In the genomic region with DNA sequence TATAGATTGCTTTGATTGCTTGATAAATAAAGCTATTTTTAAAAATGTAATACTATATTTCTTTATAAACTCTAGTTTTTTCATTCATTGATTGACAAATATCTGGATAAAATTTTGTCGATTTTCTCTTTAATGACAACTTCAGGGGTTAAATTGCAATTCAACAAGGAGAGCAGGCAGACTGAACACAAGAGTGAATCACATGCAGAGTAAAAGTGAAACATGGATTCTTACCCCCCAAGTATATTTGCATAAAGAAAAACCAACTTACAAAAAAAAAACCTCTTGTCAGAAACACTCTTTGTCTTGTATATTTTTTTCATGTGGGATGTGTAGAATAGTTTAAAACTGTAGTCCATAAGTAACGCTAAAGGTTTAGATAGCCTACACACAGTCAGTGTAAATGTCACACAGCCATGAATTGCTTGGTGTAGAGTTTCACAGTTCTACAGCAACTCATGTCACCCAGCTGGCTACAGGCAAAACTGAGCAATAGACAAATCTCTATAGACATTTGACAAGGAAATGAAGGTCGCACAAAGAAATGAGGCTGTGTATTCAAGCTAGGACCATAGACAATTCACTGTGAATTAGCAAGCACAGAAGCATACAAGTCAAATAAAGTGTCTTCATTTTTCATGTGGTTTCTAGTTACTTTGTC, we compare ENCODE assay signal across 20 cellular contexts.
A peak's percentile ranks its signal among the peaks of the same experiment; 100 is the strongest.
DNase-seq lines count a peak whose midpoint lies in the region; ATAC-seq, FAIRE-seq and TF ChIP-seq lines count a peak whose summit lies in the region.
"Had no signal": no experiment of that assay in that cellular context is flagged by ENCODE, and none has a peak within 500 bp of the region (broad histone marks: within the 10 kb centered on the region; RNA-seq: fewer than 3 reads in every experiment).

No MANE protein-coding gene starts in this region.

- H3K4me1 ChIP-seq in ascending aorta (peaks cover 14 to 39% of the 10 kb centered on the region in 2 donors), HepG2 (ENCODE audit: insufficient read depth, low read length) (peaks cover 38% of the 10 kb centered on the region), thoracic aorta (ENCODE audit: control insufficient read depth in 1 of 2, low read depth in 2 of 2) (peaks cover 34 to 80% of the 10 kb centered on the region in 2 donors)
- H3K4me1 ChIP-seq: BLaER1 treated with 17β-estradiol and CSF1 and Interleukin-3, amounts not matched to agents 10 nM and 100 nM had no signal

- peaks cover 4% of the 10 kb centered on the region for H3K79me2 ChIP-seq in HepG2 (ENCODE audit: insufficient read depth, low read length)

- intact Hi-C loops in ascending aorta (cut with DNase I) (no loop called here), HepG2 (cut with micrococcal nuclease; ENCODE audit: unreplicated experiment) (no loop called here)

- no peak overlapping the region for H2AFZ ChIP-seq in HepG2 (ENCODE audit: low read length)

- H3K9me3 Mint-ChIP-seq in activated T-cell treated with anti-CD3 and anti-CD28 coated beads, Interleukin-2, amount 50 U/mL, for 72 hours: peaks cover 0 to 5% of the 10 kb centered on the region in 2 donors

- H4K20me1 ChIP-seq in HepG2 (ENCODE audit: insufficient read depth, low read length): no peaks in the 10 kb centered on the region
- H4K20me1 ChIP-seq: BLaER1 treated with 17β-estradiol and CSF1 and Interleukin-3, amounts not matched to agents 10 nM and 100 nM had no signal

- H3K27me3 Mint-ChIP-seq in activated T-cell treated with anti-CD3 and anti-CD28 coated beads, Interleukin-2, amount 50 U/mL, for 72 hours (ENCODE audit: low read depth): no peaks in the 10 kb centered on the region
- H3K27me3 Mint-ChIP-seq: IgD-negative memory B cell had no signal

- H3K27me3 ChIP-seq in ascending aorta: no peaks in the 10 kb centered on the region
- H3K27me3 ChIP-seq in HepG2 (ENCODE audit: control insufficient read depth in 1 of 2, insufficient read depth in 2 of 2, low read length in 2 of 2): no peaks in the 10 kb centered on the region
- no peaks in the 10 kb centered on the region for H3K27me3 ChIP-seq in thoracic aorta (replicated peaks; ENCODE audit: insufficient read depth)
- H3K27me3 ChIP-seq: BLaER1 treated with 17β-estradiol and CSF1 and Interleukin-3, amounts not matched to agents 10 nM and 100 nM; MG63 had no signal

- DNase-seq in ascending aorta (ENCODE audit: low spot score in 2 of 2) (no peak), HepG2 (ENCODE audit: low spot score) (peak; percentile 51), thoracic aorta (ENCODE audit: low spot score) (no peak), HT-29 (ENCODE audit: low spot score) (no peak)
- no peak for DNase-seq in activated T-cell treated with anti-CD3 and anti-CD28 coated beads, Interleukin-2, amount 50 U/mL, for 72 hours
- DNase-seq: Kasumi-1, MG63, NCI-H1048, NCI-H1436, NCI-H2081, NCI-H510A, NCI-H774 had no signal

- H3K27ac ChIP-seq in ascending aorta (peak overlapping the region; percentile 74 to 89), HepG2 (ENCODE audit: extremely low read length, insufficient read depth, low read length) (no peak overlapping the region), thoracic aorta (peak overlapping the region; percentile 26 to 82)
- H3K27ac ChIP-seq: BLaER1 treated with 17β-estradiol and CSF1 and Interleukin-3, amounts not matched to agents 10 nM and 100 nM had no signal

- H3K9me3 ChIP-seq in ascending aorta (no peaks in the 10 kb centered on the region), HepG2 (ENCODE audit: low read length) (no peaks in the 10 kb centered on the region), thoracic aorta (no peaks in the 10 kb centered on the region)
- H3K9me3 ChIP-seq: MG63 had no signal

- no peak for TF ChIP-seq CTCF in ascending aorta (IDR thresholded peaks at IDR 0.05)
- no peak for TF ChIP-seq CTCF in HepG2 (CRISPR knock-in tag; IDR thresholded peaks at IDR 0.05)
- TF ChIP-seq CTCF in thoracic aorta (IDR thresholded peaks at IDR 0.05): no peak

- no peak overlapping the region for H3K4me2 ChIP-seq in HepG2 (ENCODE audit: low read depth, low read length)
- H3K4me2 ChIP-seq: BLaER1 treated with 17β-estradiol and CSF1 and Interleukin-3, amounts not matched to agents 10 nM and 100 nM had no signal

- in situ Hi-C loops in HepG2 (cut with HindIII; ENCODE audit: extremely low pct_ligation_motif_present, low pct_unique_long_range_greater_than_20kb): no loop called here

- no peaks in the 10 kb centered on the region for H3K36me3 Mint-ChIP-seq in activated T-cell treated with anti-CD3 and anti-CD28 coated beads, Interleukin-2, amount 50 U/mL, for 72 hours (ENCODE audit: insufficient read depth in 2 of 2)
- H3K36me3 Mint-ChIP-seq: IgD-negative memory B cell had no signal

- H3K4me3 Mint-ChIP-seq in activated T-cell treated with anti-CD3 and anti-CD28 coated beads, Interleukin-2, amount 50 U/mL, for 72 hours: no peak overlapping the region
- H3K4me3 Mint-ChIP-seq: IgD-negative memory B cell had no signal

- H3K4me1 Mint-ChIP-seq in activated T-cell treated with anti-CD3 and anti-CD28 coated beads, Interleukin-2, amount 50 U/mL, for 72 hours (ENCODE audit: low read depth): no peaks in the 10 kb centered on the region
- H3K4me1 Mint-ChIP-seq: IgD-negative memory B cell had no signal

- TF ChIP-seq POLR2A in HepG2 (IDR thresholded peaks at IDR 0.05; ENCODE audit: insufficient read depth in 1 of 2, low read depth in 2 of 2, low read length in 2 of 2): no peak

- 68% methylated on average over 3 of the region's 3 CpGs for WGBS in HepG2 (ENCODE audit: low lambda C conversion rate)

- no peaks in the 10 kb centered on the region for H3K36me3 ChIP-seq in ascending aorta
- H3K36me3 ChIP-seq in HepG2 (replicated peaks in 1 of 2; ENCODE audit: control insufficient read depth in 1 of 2, insufficient read depth in 2 of 2, low read length in 2 of 2): no peaks in the 10 kb centered on the region
- no peaks in the 10 kb centered on the region for H3K36me3 ChIP-seq in thoracic aorta
- H3K36me3 ChIP-seq: BLaER1 treated with 17β-estradiol and CSF1 and Interleukin-3, amounts not matched to agents 10 nM and 100 nM; MG63 had no signal

- no peak overlapping the region for H3K4me3 ChIP-seq in ascending aorta
- no peak overlapping the region for H3K4me3 ChIP-seq in HepG2 (replicated peaks in 1 of 3; ENCODE audit: insufficient read depth in 1 of 3, low read depth in 2 of 3, low read length in 3 of 3)
- H3K4me3 ChIP-seq in thoracic aorta: no peak overlapping the region
- H3K4me3 ChIP-seq: BLaER1 treated with 17β-estradiol and CSF1 and Interleukin-3, amounts not matched to agents 10 nM and 100 nM; MG63 had no signal

- CTCF ChIA-PET in HepG2 (lab: Yijun Ruan, JAX; ENCODE audit: low intra/inter-chr PET ratio, low total read pairs): no interaction called here

- POLR2A ChIA-PET in HepG2 (lab: Yijun Ruan, JAX): no interaction called here

- no peak for FAIRE-seq in HepG2 (lab: Jason Lieb, UNC)
- FAIRE-seq: D721Med, GM12892, GM18507, H1 had no signal

- TF ChIP-seq EP300 in HepG2 (IDR thresholded peaks at IDR 0.05; ENCODE audit: low read depth in 2 of 2, low read length in 2 of 2) (no peak), HepG2 (CRISPR knock-in tag; IDR thresholded peaks at IDR 0.05; ENCODE audit: borderline replicate concordance) (no peak)

- TF ChIP-seq RAD21 in HepG2 (CRISPR knock-in tag; IDR thresholded peaks at IDR 0.05): no peak

- ATAC-seq in HG03432 (IDR thresholded peaks at IDR 0.05; ENCODE audit: unreplicated experiment) (peak; percentile 45), HepG2 (peak; percentile 80), thoracic aorta (ENCODE audit: insufficient number of reproducible peaks, low FRiP score, low read depth) (no peak), HG02973 (IDR thresholded peaks at IDR 0.05; ENCODE audit: unreplicated experiment) (no peak)
- ATAC-seq in activated T-cell treated with anti-CD3 and anti-CD28 coated beads, Interleukin-2, amount 50 U/mL, for 72 hours (replicated peaks in 1 of 2): no peak

- no peak overlapping the region for H3K27ac Mint-ChIP-seq in activated T-cell treated with anti-CD3 and anti-CD28 coated beads, Interleukin-2, amount 50 U/mL, for 72 hours
- H3K27ac Mint-ChIP-seq: IgD-negative memory B cell had no signal

- no peak overlapping the region for H3K9ac ChIP-seq in HepG2 (ENCODE audit: insufficient read depth, low read depth, low read length)
- H3K9ac ChIP-seq: BLaER1 treated with 17β-estradiol and CSF1 and Interleukin-3, amounts not matched to agents 10 nM and 100 nM had no signal

- no TSS peak for BruUV-seq in HepG2 (replicated peaks; lab: Mats Ljungman, UMichigan)

TF ChIP-seq in HepG2, 621 proteins besides CTCF, POLR2A, EP300 and RAD21:
- TF ChIP-seq, protein P1, sequence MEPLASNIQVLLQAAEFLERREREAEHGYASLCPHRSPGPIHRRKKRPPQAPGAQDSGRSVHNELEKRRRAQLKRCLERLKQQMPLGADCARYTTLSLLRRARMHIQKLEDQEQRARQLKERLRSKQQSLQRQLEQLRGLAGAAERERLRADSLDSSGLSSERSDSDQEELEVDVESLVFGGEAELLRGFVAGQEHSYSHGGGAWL (CRISPR knock-in tag; IDR thresholded peaks at IDR 0.05): no peak
- TF ChIP-seq HES4 (CRISPR knock-in tag; IDR thresholded peaks at IDR 0.05; ENCODE audit: borderline replicate concordance): no peak

Comparison
In these comparisons a context has a peak if more than half of its experiments do, and no peak if none do; other contexts are left out.
1. ATAC-seq: peak in HG03432 (single experiment) and HepG2 (single experiment); none in thoracic aorta (single experiment), HG02973 (single experiment) and activated T-cell treated with anti-CD3 and anti-CD28 coated beads, Interleukin-2, amount 50 U/mL, for 72 hours (0 of 2).